ENCODE assay signal across 10 cellular contexts in genomic region chr2:235496239-235496621, GRCh38. TPM values are rescaled to one million over a fixed set of nuclear protein-coding genes. Genes with fewer than 3 reads are reported as not detected.
DNase-seq lines count a peak whose midpoint lies in the region; ATAC-seq, FAIRE-seq and TF ChIP-seq lines count a peak whose summit lies in the region.
"Had no signal": no experiment of that assay in that cellular context is flagged by ENCODE, and none has a peak within 500 bp of the region (broad histone marks: within the 10 kb centered on the region; RNA-seq: fewer than 3 reads in every experiment).

No MANE protein-coding gene starts in this region.

- intact Hi-C loops in cardiac septum (cut with DNase I) = loop anchor here (5.0 kb wide), 3 partner anchors 64 to 359 kb away; no protein-coding TSS in a partner anchor
- intact Hi-C loops in left cardiac atrium (cut with DNase I) = loop anchor here in 1 of 2 donors (2.0 to 10.0 kb wide), 2 partner anchors 89 to 359 kb away; no protein-coding TSS in a partner anchor

- H3K79me2 ChIP-seq in keratinocyte (ENCODE audit: control insufficient read depth, insufficient read depth, low read length) = peaks cover 58% of the 10 kb centered on the region

- peaks cover 11% of the 10 kb centered on the region for H4K20me1 ChIP-seq in keratinocyte (ENCODE audit: control insufficient read depth, extremely low read depth, insufficient read depth, low read length)

- H3K27ac ChIP-seq in keratinocyte (ENCODE audit: control insufficient read depth, insufficient read depth, low read length) = no peak overlapping the region

- peak overlapping the region; percentile 72 for H3K9ac ChIP-seq in keratinocyte (ENCODE audit: control insufficient read depth, extremely low read depth, insufficient read depth, low read length)

- DNase-seq in cardiac septum (ENCODE audit: low spot score) = peak; percentile 70
- DNase-seq in left cardiac atrium = no peak
- peak; percentile 76 for DNase-seq in SW480 (ENCODE audit: low spot score)
- DNase-seq in keratinocyte (ENCODE audit: low read depth, low spot score) = peak; percentile 11
- DNase-seq in erythroblast (lab: John Stamatoyannopoulos, UW) = no peak
- DNase-seq: CD4-positive, alpha-beta T cell; cortex of kidney had no signal

- dilution Hi-C loops in keratinocyte (cut with MboI; ENCODE audit: extremely low pct_ligation_motif_present, low sequenced_read_pairs) = no loop called here

- no peaks in the 10 kb centered on the region for H3K9me3 ChIP-seq in keratinocyte (ENCODE audit: control insufficient read depth, low read depth, low read length)

- ATAC-seq in left cardiac atrium (no peak), GM21723 (IDR thresholded peaks at IDR 0.05; ENCODE audit: unreplicated experiment) (no peak), HG03159 (IDR thresholded peaks at IDR 0.05; ENCODE audit: unreplicated experiment) (no peak), GM19397 (IDR thresholded peaks at IDR 0.05; ENCODE audit: unreplicated experiment) (no peak)

- no peaks in the 10 kb centered on the region for H3K36me3 ChIP-seq in keratinocyte (ENCODE audit: control insufficient read depth in 2 of 2, extremely low read depth in 1 of 2, insufficient read depth in 2 of 2, low read length in 2 of 2)

- peaks cover 2% of the 10 kb centered on the region for H3K9me1 ChIP-seq in keratinocyte (ENCODE audit: control insufficient read depth, extremely low read depth, insufficient read depth, low read length)

- H3K27me3 ChIP-seq in keratinocyte (ENCODE audit: control insufficient read depth, extremely low read depth, insufficient read depth, low read length) = no peaks in the 10 kb centered on the region

- peaks cover 25% of the 10 kb centered on the region for H3K4me1 ChIP-seq in keratinocyte (ENCODE audit: control insufficient read depth, extremely low read depth, insufficient read depth, low read length)

- H2AFZ ChIP-seq in keratinocyte (ENCODE audit: control insufficient read depth, low read length) = no peak overlapping the region

- no peak for TF ChIP-seq POLR2A in erythroblast (IDR thresholded peaks at IDR 0.05; ENCODE audit: low read length)

- peak overlapping the region in 1 of 3 experiments; percentile 83 for H3K4me3 ChIP-seq in keratinocyte (ENCODE audit: control insufficient read depth in 2 of 3, extremely low read depth in 1 of 3, insufficient read depth in 2 of 3, low read depth in 1 of 3, low read length in 3 of 3)

- H3K4me2 ChIP-seq in keratinocyte (ENCODE audit: control insufficient read depth, extremely low read depth, insufficient read depth, low read depth, low read length) = peak overlapping the region; percentile 86

- FAIRE-seq in keratinocyte (lab: Jason Lieb, UNC) = peak; percentile 23

- TF ChIP-seq CTCF in keratinocyte (optimal IDR thresholded peaks at IDR 0.05 in 1 of 3, IDR thresholded peaks at IDR 0.05 in 1 of 3, conservative IDR thresholded peaks at IDR 0.05 in 1 of 3; ENCODE audit: extremely low read depth in 1 of 3, insufficient read depth in 2 of 3, low read length in 3 of 3) = no peak

RNA-seq across cellular contexts. Expression of gene AGAP1, which starts 2.4 kb away (rescaled TPM):
- total RNA-seq in cardiac septum = 18.7 TPM
- total RNA-seq in left cardiac atrium = 10 to 100 TPM; 22.5 to 23.9 TPM
- polyA plus RNA-seq in keratinocyte = 12.6 to 13.7 TPM (median 13.5 TPM) in 3 replicates
- 3.3 TPM for polyA plus RNA-seq in keratinocyte (2011; ENCODE audit: low read depth)
- 11.5 and 15.0 TPM in 2 replicates for polyA plus RNA-seq in keratinocyte (2011; cell fraction: cytosol; rRNA removed)
- polyA plus RNA-seq in keratinocyte (2011; cell fraction: nucleus; rRNA removed) = 15.0 and 16.2 TPM in 2 replicates
- 5.1 and 12.0 TPM in 2 replicates for polyA plus RNA-seq in keratinocyte (2012; ENCODE audit: low replicate concordance)
- polyA minus RNA-seq in keratinocyte = 37.7 to 84.6 TPM (median 42.6 TPM) in 3 replicates
- polyA minus RNA-seq in keratinocyte (2011; cell fraction: cytosol; rRNA and poly(A)+ RNA removed) = 8.6 TPM
- polyA minus RNA-seq in keratinocyte (2011; cell fraction: nucleus; rRNA and poly(A)+ RNA removed) = 19.2 and 31.5 TPM in 2 replicates

Comparison
In these comparisons a context has a peak if more than half of its experiments do, and no peak if none do; other contexts are left out.
1. DNase-seq: peak in cardiac septum (single experiment), SW480 (single experiment) and keratinocyte (single experiment); none in left cardiac atrium (single experiment) and erythroblast (0 of 2).